2 cellular contexts compared by ENCODE assay signal in genomic region chr4:137543198-137543597, GRCh38.
A peak's percentile ranks its signal among the peaks of the same experiment; 100 is the strongest.
TF ChIP-seq lines count a peak whose summit lies in the region.

No MANE protein-coding gene starts in this region.

TF ChIP-seq in H1, 55 proteins besides CTCF, POLR2A, EP300 and RAD21 (continues in another document):
- TF ChIP-seq POLR2AphosphoS5 (IDR thresholded peaks at IDR 0.05; ENCODE audit: low read depth, low read length) (no peak), KDM1A (IDR thresholded peaks at IDR 0.05; ENCODE audit: borderline replicate concordance, low read length) (peak; percentile 58; the same call in 1 of the 2 replicates), TCF12 (IDR thresholded peaks at IDR 0.05; ENCODE audit: low read depth, low read length) (peak; percentile 95), RXRA (IDR thresholded peaks at IDR 0.05; ENCODE audit: insufficient read depth, low read depth, low read length) (no peak), NANOG (IDR thresholded peaks at IDR 0.05; ENCODE audit: insufficient read depth, low read depth, low read length, poor library complexity, severe bottlenecking) (peak; percentile 76), TEAD4 (IDR thresholded peaks at IDR 0.05; ENCODE audit: low read depth, low read length) (peak; percentile 82; the same call in 1 of the 2 replicates), CTBP2 (IDR thresholded peaks at IDR 0.05; ENCODE audit: borderline replicate concordance, insufficient read depth, insufficient read length, low read length) (peak; percentile 67), SAP30 (IDR thresholded peaks at IDR 0.05; ENCODE audit: insufficient read depth, insufficient replicate concordance, low read length) (no peak), YY1 (IDR thresholded peaks at IDR 0.05; ENCODE audit: low read depth, low read length) (peak; percentile 83), MAX (IDR thresholded peaks at IDR 0.05) (peak; percentile 56; the same call in 1 of the 2 replicates), BACH1 (IDR thresholded peaks at IDR 0.05; ENCODE audit: low read length) (peak; percentile 82), HDAC2 (IDR thresholded peaks at IDR 0.05; ENCODE audit: borderline replicate concordance in 1 of 2, low read depth in 2 of 2, low read length in 2 of 2) (peak; percentile 91 to 94; a peak in 2 of 4 replicates), CHD7 (IDR thresholded peaks at IDR 0.05; ENCODE audit: insufficient replicate concordance, low read length) (peak; percentile 97), CHD2 (IDR thresholded peaks at IDR 0.05; ENCODE audit: low read length) (peak; percentile 25; the same call in 1 of the 2 replicates), BCL11A (IDR thresholded peaks at IDR 0.05; ENCODE audit: low read depth in 2 of 2, low read length in 2 of 2) (no peak)

TF ChIP-seq in SK-N-SH, 30 proteins besides CTCF, POLR2A, EP300 and RAD21:
- TF ChIP-seq SIN3A (IDR thresholded peaks at IDR 0.05; ENCODE audit: borderline replicate concordance, low read depth, low read length) (no peak), EZH2phosphoT487 (IDR thresholded peaks at IDR 0.05; ENCODE audit: borderline replicate concordance, low read depth) (no peak), RXRA (IDR thresholded peaks at IDR 0.05; ENCODE audit: borderline replicate concordance, low read depth) (no peak), FOSL2 (IDR thresholded peaks at IDR 0.05; ENCODE audit: borderline replicate concordance, low read depth) (no peak), RFX5 (IDR thresholded peaks at IDR 0.05; ENCODE audit: low read length) (no peak)
